1 cellular context compared by ENCODE assay signal in genomic region chr7:105703207-105703930, GRCh38.
A peak's percentile ranks its signal among the peaks of the same experiment; 100 is the strongest.
TF ChIP-seq lines count a peak whose summit lies in the region.

No MANE protein-coding gene starts in this region.

TF ChIP-seq in liver, 16 proteins besides CTCF, POLR2A, EP300 and RAD21 (continued from another document):
- TF ChIP-seq, protein P1, sequence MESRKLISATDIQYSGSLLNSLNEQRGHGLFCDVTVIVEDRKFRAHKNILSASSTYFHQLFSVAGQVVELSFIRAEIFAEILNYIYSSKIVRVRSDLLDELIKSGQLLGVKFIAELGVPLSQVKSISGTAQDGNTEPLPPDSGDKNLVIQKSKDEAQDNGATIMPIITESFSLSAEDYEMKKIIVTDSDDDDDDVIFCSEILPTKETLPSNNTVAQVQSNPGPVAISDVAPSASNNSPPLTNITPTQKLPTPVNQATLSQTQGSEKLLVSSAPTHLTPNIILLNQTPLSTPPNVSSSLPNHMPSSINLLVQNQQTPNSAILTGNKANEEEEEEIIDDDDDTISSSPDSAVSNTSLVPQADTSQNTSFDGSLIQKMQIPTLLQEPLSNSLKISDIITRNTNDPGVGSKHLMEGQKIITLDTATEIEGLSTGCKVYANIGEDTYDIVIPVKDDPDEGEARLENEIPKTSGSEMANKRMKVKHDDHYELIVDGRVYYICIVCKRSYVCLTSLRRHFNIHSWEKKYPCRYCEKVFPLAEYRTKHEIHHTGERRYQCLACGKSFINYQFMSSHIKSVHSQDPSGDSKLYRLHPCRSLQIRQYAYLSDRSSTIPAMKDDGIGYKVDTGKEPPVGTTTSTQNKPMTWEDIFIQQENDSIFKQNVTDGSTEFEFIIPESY (IDR thresholded peaks at IDR 0.05), result peak; percentile 44
- TF ChIP-seq RXRA (IDR thresholded peaks at IDR 0.05) (peak; percentile 29 to 68), HNF4A (conservative IDR thresholded peaks at IDR 0.05) (peak; percentile 92 to 93), FOXA1 (IDR thresholded peaks at IDR 0.05) (no peak), HNF4G (IDR thresholded peaks at IDR 0.05) (peak; percentile 54), JUND (IDR thresholded peaks at IDR 0.05) (peak in 1 of 2 donors; percentile 28), TAF1 (conservative IDR thresholded peaks at IDR 0.05) (no peak), EGR1 (IDR thresholded peaks at IDR 0.05; ENCODE audit: low read depth in 2 of 2) (peak in 1 of 2 donors; percentile 31), FOXA2 (IDR thresholded peaks at IDR 0.05) (no peak), SP1 (IDR thresholded peaks at IDR 0.05) (peak; percentile 52), GABPA (IDR thresholded peaks at IDR 0.05 in 1 of 2, conservative IDR thresholded peaks at IDR 0.05 in 1 of 2) (no peak), YY1 (IDR thresholded peaks at IDR 0.05) (peak; percentile 9), NR2F2 (IDR thresholded peaks at IDR 0.05) (no peak)
- TF ChIP-seq, protein P2, sequence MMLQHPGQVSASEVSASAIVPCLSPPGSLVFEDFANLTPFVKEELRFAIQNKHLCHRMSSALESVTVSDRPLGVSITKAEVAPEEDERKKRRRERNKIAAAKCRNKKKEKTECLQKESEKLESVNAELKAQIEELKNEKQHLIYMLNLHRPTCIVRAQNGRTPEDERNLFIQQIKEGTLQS (IDR thresholded peaks at IDR 0.05), result no peak
